ENCODE assay signal across 1 cellular context in genomic region chr6:158605266-158605878, GRCh38.
TF ChIP-seq lines count a peak whose summit lies in the region.

No MANE protein-coding gene starts in this region.

TF ChIP-seq in GM23338, 12 proteins besides CTCF, POLR2A, EP300 and RAD21 (continued from another document):
- TF ChIP-seq ZNF462 (CRISPR knock-in tag; IDR thresholded peaks at IDR 0.05) (no peak), EZH2phosphoT487 (IDR thresholded peaks at IDR 0.05; ENCODE audit: unreplicated experiment) (no peak), CREB1 (CRISPR knock-in tag; IDR thresholded peaks at IDR 0.05; ENCODE audit: low read depth) (no peak), POLR2AphosphoS5 (IDR thresholded peaks at IDR 0.05; ENCODE audit: low read depth) (no peak), NANOG (IDR thresholded peaks at IDR 0.05; ENCODE audit: borderline replicate concordance) (no peak), ETS1 (IDR thresholded peaks at IDR 0.05) (no peak)
